Comparison of ENCODE assay signal across 20 cellular contexts in genomic region chr15:48774484-48774883, GRCh38.
"Had no signal": no experiment of that assay in that cellular context is flagged by ENCODE, and none has a peak within 500 bp of the region (broad histone marks: within the 10 kb centered on the region; RNA-seq: fewer than 3 reads in every experiment).

No MANE protein-coding gene starts in this region.

- H3K9me3 Mint-ChIP-seq: immature natural killer cell had no signal

- ATAC-seq: mucosa of descending colon, pancreas had no signal

- H3K36me3 ChIP-seq: pancreas had no signal

- H3K27me3 ChIP-seq: esophagus muscularis mucosa, pancreas, tibial artery had no signal

- H3K27ac Mint-ChIP-seq: activated CD4-positive, alpha-beta memory T cell treated with anti-CD3 and anti-CD28 coated beads, Interleukin-2, amount 10 ng/mL, durations not matched to agents 7 days and 5 days; activated naive CD4-positive, alpha-beta T cell treated with anti-CD3 and anti-CD28 coated beads for 36 hours; activated T-cell treated with anti-CD3 and anti-CD28 coated beads, Interleukin-2, amount 50 U/mL, for 24 hours; activated T-helper 2 cell treated with anti-CD3 and anti-CD28 coated beads, Interferon-gamma antibody, Interleukin-2, Interleukin-4, amounts not matched to agents 10 μg/mL and 5 μg/mL and 100 μg/mL, durations not matched to agents 14 hours and 24 hours and 36 hours; immature natural killer cell; memory B cell; naive B cell had no signal

- H3K4me1 Mint-ChIP-seq: immature natural killer cell, memory B cell, naive B cell had no signal

- H3K4me3 Mint-ChIP-seq: activated CD4-positive, alpha-beta memory T cell treated with anti-CD3 and anti-CD28 coated beads, Interleukin-2, amount 10 ng/mL, durations not matched to agents 7 days and 5 days; activated naive CD4-positive, alpha-beta T cell treated with anti-CD3 and anti-CD28 coated beads for 36 hours; activated T-cell treated with anti-CD3 and anti-CD28 coated beads, Interleukin-2, amount 50 U/mL, for 24 hours; immature natural killer cell; memory B cell; naive B cell had no signal

- H3K4me1 ChIP-seq: pancreas had no signal

- H3K4me3 ChIP-seq: esophagus muscularis mucosa, mucosa of descending colon, pancreas, tibial artery had no signal

- H3K27me3 Mint-ChIP-seq: activated CD4-positive, alpha-beta memory T cell treated with anti-CD3 and anti-CD28 coated beads, Interleukin-2, amount 10 ng/mL, durations not matched to agents 7 days and 5 days; activated T-cell treated with anti-CD3 and anti-CD28 coated beads, Interleukin-2, amount 50 U/mL, for 24 hours; memory B cell; naive B cell had no signal

- DNase-seq: activated CD4-positive, alpha-beta memory T cell treated with anti-CD3 and anti-CD28 coated beads, Interleukin-2, amount 10 ng/mL, durations not matched to agents 7 days and 5 days; activated CD4-positive, alpha-beta T cell treated with anti-CD3 and anti-CD28 coated beads for 48 hours; activated CD4-positive, CD25-positive, alpha-beta regulatory T cell; activated naive CD4-positive, alpha-beta T cell treated with anti-CD3 and anti-CD28 coated beads for 36 hours; activated T-cell treated with anti-CD3 and anti-CD28 coated beads, Interleukin-2, amount 50 U/mL, for 24 hours; anterior cingulate cortex; cerebellar nuclear complex; effector CD8-positive, alpha-beta T cell; immature natural killer cell; mucosa of descending colon; naive B cell; pancreas; stimulated activated CD8-positive, alpha-beta memory T cell treated with anti-CD3 and anti-CD28 coated beads, Interleukin-4, amount 100 ng/mL, for 48 hours; stimulated activated naive CD4-positive, alpha-beta T cell treated with Interleukin-2 at 50 U/mL for 16 hours; substantia nigra; T-helper 9 cell; tibial artery had no signal

- H3K27ac ChIP-seq: esophagus muscularis mucosa, pancreas, tibial artery had no signal

- H3K9me3 ChIP-seq: esophagus muscularis mucosa, mucosa of descending colon, pancreas had no signal
